ENCODE assay signal across 22 cellular contexts in genomic region chr13:35784286-35784951, GRCh38.
"Had no signal": no experiment of that assay in that cellular context is flagged by ENCODE, and none has a peak within 500 bp of the region (broad histone marks: within the 10 kb centered on the region; RNA-seq: fewer than 3 reads in every experiment).

No MANE protein-coding gene starts in this region.

- ATAC-seq: activated CD8-positive, alpha-beta T cell treated with anti-CD3 and anti-CD28 coated beads for 36 hours; activated T-helper 17 cell treated with anti-CD3 and anti-CD28 coated beads, Interleukin-2, amount 50 U/mL, for 72 hours; naive thymus-derived CD4-positive, alpha-beta T cell; stimulated activated naive CD8-positive, alpha-beta T cell treated with anti-CD3 and anti-CD28 coated beads, Interleukin-15, Interleukin-2, amounts not matched to agents 100 U/mL and 50 U/mL, for 24 hours had no signal

- H3K4me3 Mint-ChIP-seq: activated B cell treated with CpG ODN at 0.5 μM for 24 hours; activated CD4-positive, alpha-beta T cell treated with anti-CD3 and anti-CD28 coated beads, Interleukin-2, amount 10 ng/mL, durations not matched to agents 24 days and 14 days; activated CD8-positive, alpha-beta T cell treated with anti-CD3 and anti-CD28 coated beads for 36 hours; activated naive CD8-positive, alpha-beta T cell treated with anti-CD3 and anti-CD28 coated beads, Interleukin-2, amount 10 ng/mL, durations not matched to agents 7 days and 5 days; activated T-helper 17 cell treated with anti-CD3 and anti-CD28 coated beads, Interleukin-2, amount 50 U/mL, for 72 hours; naive thymus-derived CD4-positive, alpha-beta T cell; T-helper 2 cell treated with Interferon-gamma antibody and Interleukin-4, amounts not matched to agents 5 μg/mL and 100 μg/mL, for 36 hours had no signal

- H3K27me3 ChIP-seq: brain microvascular endothelial cell, dorsolateral prefrontal cortex, tibial artery had no signal

- H3K4me3 ChIP-seq: left ventricle myocardium inferior, tibial artery had no signal

- H3K4me1 Mint-ChIP-seq: activated B cell treated with CpG ODN at 0.5 μM for 24 hours; activated CD4-positive, alpha-beta T cell treated with anti-CD3 and anti-CD28 coated beads, Interleukin-2, amount 10 ng/mL, durations not matched to agents 24 days and 14 days; activated naive CD8-positive, alpha-beta T cell treated with anti-CD3 and anti-CD28 coated beads, Interleukin-2, amount 10 ng/mL, durations not matched to agents 7 days and 5 days; activated T-helper 17 cell treated with anti-CD3 and anti-CD28 coated beads, Interleukin-2, amount 50 U/mL, for 72 hours; naive thymus-derived CD4-positive, alpha-beta T cell had no signal

- H3K27ac Mint-ChIP-seq: activated B cell treated with CpG ODN at 0.5 μM for 24 hours; activated CD4-positive, alpha-beta T cell treated with anti-CD3 and anti-CD28 coated beads, Interleukin-2, amount 10 ng/mL, durations not matched to agents 24 days and 14 days; activated CD8-positive, alpha-beta T cell treated with anti-CD3 and anti-CD28 coated beads for 36 hours; activated naive CD8-positive, alpha-beta T cell treated with anti-CD3 and anti-CD28 coated beads, Interleukin-2, amount 10 ng/mL, durations not matched to agents 7 days and 5 days; activated T-helper 17 cell treated with anti-CD3 and anti-CD28 coated beads, Interleukin-2, amount 50 U/mL, for 72 hours; naive thymus-derived CD4-positive, alpha-beta T cell; T-helper 2 cell treated with Interferon-gamma antibody and Interleukin-4, amounts not matched to agents 5 μg/mL and 100 μg/mL, for 36 hours had no signal

- H3K9me3 ChIP-seq: left ventricle myocardium inferior, tibial artery had no signal

- H3K36me3 ChIP-seq: brain microvascular endothelial cell, left ventricle myocardium inferior, tibial artery had no signal

- H3K9me3 Mint-ChIP-seq: activated B cell treated with CpG ODN at 0.5 μM for 24 hours; activated CD4-positive, alpha-beta T cell treated with anti-CD3 and anti-CD28 coated beads, Interleukin-2, amount 10 ng/mL, durations not matched to agents 24 days and 14 days; activated CD8-positive, alpha-beta T cell treated with anti-CD3 and anti-CD28 coated beads for 36 hours; activated naive CD8-positive, alpha-beta T cell treated with anti-CD3 and anti-CD28 coated beads, Interleukin-2, amount 10 ng/mL, durations not matched to agents 7 days and 5 days; activated T-helper 17 cell treated with anti-CD3 and anti-CD28 coated beads, Interleukin-2, amount 50 U/mL, for 72 hours; T-helper 2 cell treated with Interferon-gamma antibody and Interleukin-4, amounts not matched to agents 5 μg/mL and 100 μg/mL, for 36 hours had no signal

- H3K27ac ChIP-seq: brain microvascular endothelial cell, left ventricle myocardium inferior, tibial artery had no signal

- H3K36me3 Mint-ChIP-seq: activated naive CD8-positive, alpha-beta T cell treated with anti-CD3 and anti-CD28 coated beads, Interleukin-2, amount 10 ng/mL, durations not matched to agents 7 days and 5 days; naive thymus-derived CD4-positive, alpha-beta T cell had no signal

- H3K4me1 ChIP-seq: left ventricle myocardium inferior, tibial artery had no signal

- H3K27me3 Mint-ChIP-seq: activated CD4-positive, alpha-beta T cell treated with anti-CD3 and anti-CD28 coated beads, Interleukin-2, amount 10 ng/mL, durations not matched to agents 24 days and 14 days had no signal

- DNase-seq: activated B cell treated with CpG ODN at 0.5 μM for 24 hours; activated CD4-positive, alpha-beta T cell treated with anti-CD3 and anti-CD28 coated beads, Interleukin-2, amount 10 ng/mL, durations not matched to agents 24 days and 14 days; activated CD8-positive, alpha-beta T cell treated with anti-CD3 and anti-CD28 coated beads for 36 hours; activated naive CD4-positive, alpha-beta T cell treated with Interleukin-2 at 50 U/mL for 16 hours; activated naive CD8-positive, alpha-beta T cell treated with anti-CD3 and anti-CD28 coated beads, Interleukin-2, amount 10 ng/mL, durations not matched to agents 7 days and 5 days; activated T-cell treated with anti-CD3 and anti-CD28 coated beads, Interleukin-2, amount 50 U/mL, for 1 hour; brain microvascular endothelial cell; central memory CD4-positive, alpha-beta T cell; erythroblast; head of caudate nucleus; kidney; left ventricle myocardium inferior; mesenchymal stem cell; naive thymus-derived CD4-positive, alpha-beta T cell; stimulated activated CD4-positive, alpha-beta T cell treated with anti-CD3 and anti-CD28 coated beads, Interleukin-2, amount 100 ng/mL, for 24 hours; stimulated activated naive CD8-positive, alpha-beta T cell treated with anti-CD3 and anti-CD28 coated beads, Interleukin-15, Interleukin-2, amounts not matched to agents 100 U/mL and 50 U/mL, for 24 hours; tibial artery had no signal

- FAIRE-seq: colon, frontal cortex, kidney had no signal
